In the genomic region with DNA sequence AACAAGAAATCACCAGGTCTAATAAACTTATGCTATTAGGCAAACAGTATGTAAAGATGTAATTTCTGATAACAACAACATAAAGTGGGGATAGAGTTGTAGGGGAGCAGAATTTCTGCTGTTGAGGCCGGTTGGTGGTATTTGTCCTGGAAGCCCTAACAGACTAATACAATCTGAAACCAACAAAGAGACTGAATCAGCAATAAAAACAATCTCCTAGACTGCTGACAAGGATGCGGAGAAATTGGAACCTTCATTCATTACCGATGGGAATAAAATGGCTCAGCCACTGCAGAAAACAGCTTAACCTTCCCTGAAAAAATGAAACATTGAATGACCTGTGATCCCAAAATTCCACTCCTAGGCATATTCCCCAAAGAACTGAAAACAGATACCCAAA, we compare ENCODE assay signal across 36 cellular contexts.
DNase-seq lines count a peak whose midpoint lies in the region; ATAC-seq, FAIRE-seq and TF ChIP-seq lines count a peak whose summit lies in the region.
"Had no signal": no experiment of that assay in that cellular context is flagged by ENCODE, and none has a peak within 500 bp of the region (broad histone marks: within the 10 kb centered on the region; RNA-seq: fewer than 3 reads in every experiment).

No MANE protein-coding gene starts in this region.

- no peak for TF ChIP-seq RAD21 in HepG2 (CRISPR knock-in tag; IDR thresholded peaks at IDR 0.05)
- TF ChIP-seq RAD21 in K562 (CRISPR knock-in tag; conservative IDR thresholded peaks at IDR 0.05 in 1 of 2, IDR thresholded peaks at IDR 0.05 in 1 of 2): no peak

- no peak overlapping the region for H3K9ac ChIP-seq in HepG2 (ENCODE audit: insufficient read depth, low read depth, low read length)
- H3K9ac ChIP-seq in K562 (ENCODE audit: insufficient read depth in 1 of 2, low read depth in 2 of 2, low read length in 2 of 2): no peak overlapping the region
- H3K9ac ChIP-seq: BLaER1; BLaER1 treated with 17β-estradiol and CSF1 and Interleukin-3, amounts not matched to agents 10 nM and 100 nM had no signal

- TF ChIP-seq POLR2A in heart left ventricle (IDR thresholded peaks at IDR 0.05) (no peak), HepG2 (IDR thresholded peaks at IDR 0.05; ENCODE audit: insufficient read depth in 1 of 2, low read depth in 2 of 2, low read length in 2 of 2) (no peak), right lobe of liver (IDR thresholded peaks at IDR 0.05) (no peak), K562 (conservative IDR thresholded peaks at IDR 0.05) (no peak)

- no peaks in the 10 kb centered on the region for H3K9me1 ChIP-seq in K562 (ENCODE audit: control insufficient read depth, insufficient read depth, low read length)

- in situ Hi-C loops in HepG2 (cut with HindIII; ENCODE audit: extremely low pct_ligation_motif_present, low pct_unique_long_range_greater_than_20kb): no loop called here
- in situ Hi-C loops in K562 (cut with MboI): no loop called here

- H3K9me3 Mint-ChIP-seq in CD8-positive, alpha-beta T cell: no peaks in the 10 kb centered on the region
- H3K9me3 Mint-ChIP-seq: CD4-positive, alpha-beta T cell had no signal

- no peaks in the 10 kb centered on the region for H3K27me3 Mint-ChIP-seq in CD8-positive, alpha-beta T cell (ENCODE audit: low read depth)
- H3K27me3 Mint-ChIP-seq: CD4-positive, alpha-beta memory T cell; CD4-positive, alpha-beta T cell had no signal

- H3K36me3 Mint-ChIP-seq in CD8-positive, alpha-beta T cell: no peaks in the 10 kb centered on the region
- H3K36me3 Mint-ChIP-seq: CD14-positive monocyte; CD4-positive, alpha-beta memory T cell; CD4-positive, CD25-positive, alpha-beta regulatory T cell; CD8-positive, alpha-beta memory T cell had no signal

- H3K36me3 ChIP-seq in right atrium auricular region: no peaks in the 10 kb centered on the region
- H3K36me3 ChIP-seq in heart left ventricle: no peaks in the 10 kb centered on the region
- H3K36me3 ChIP-seq in HepG2 (replicated peaks in 1 of 2; ENCODE audit: control insufficient read depth in 1 of 2, insufficient read depth in 2 of 2, low read length in 2 of 2): no peaks in the 10 kb centered on the region
- no peaks in the 10 kb centered on the region for H3K36me3 ChIP-seq in right lobe of liver
- no peaks in the 10 kb centered on the region for H3K36me3 ChIP-seq in CD8-positive, alpha-beta T cell (ENCODE audit: insufficient read depth, low read length)
- H3K36me3 ChIP-seq in K562 (ENCODE audit: control insufficient read depth, insufficient read depth, low read length): no peaks in the 10 kb centered on the region
- H3K36me3 ChIP-seq: BE2C; BLaER1; BLaER1 treated with 17β-estradiol and CSF1 and Interleukin-3, amounts not matched to agents 10 nM and 100 nM had no signal

- H3K27ac ChIP-seq in right atrium auricular region: no peak overlapping the region
- no peak overlapping the region for H3K27ac ChIP-seq in heart left ventricle
- no peak overlapping the region for H3K27ac ChIP-seq in HepG2 (ENCODE audit: extremely low read length, insufficient read depth, low read length)
- H3K27ac ChIP-seq in right lobe of liver: no peak overlapping the region
- no peak overlapping the region for H3K27ac ChIP-seq in CD8-positive, alpha-beta T cell (ENCODE audit: low read depth, low read length)
- no peak overlapping the region for H3K27ac ChIP-seq in K562 (ENCODE audit: extremely low read depth, low read depth, low read length)
- H3K27ac ChIP-seq: 22Rv1; A549; BLaER1; BLaER1 treated with 17β-estradiol and CSF1 and Interleukin-3, amounts not matched to agents 10 nM and 100 nM; C4-2B had no signal

- CTCF ChIA-PET in HepG2 (lab: Yijun Ruan, JAX; ENCODE audit: low intra/inter-chr PET ratio, low total read pairs): no interaction called here
- CTCF ChIA-PET in CD8-positive, alpha-beta T cell (lab: Charles Lee): interaction anchor here (1.5 kb wide), 1 partner anchor 217 kb away, joined by 5 read pairs; no protein-coding TSS in a partner anchor
- CTCF ChIA-PET in K562 (lab: Yijun Ruan, JAX; ENCODE audit: low intra/inter-chr PET ratio): no interaction called here

- intact Hi-C loops in heart left ventricle (cut with DNase I): loop anchor here in 2 of 10 donors (5.0 to 10.0 kb wide), 2 partner anchors 100 to 102 kb away; no protein-coding TSS in a partner anchor
- intact Hi-C loops in HepG2 (cut with micrococcal nuclease; ENCODE audit: unreplicated experiment): no loop called here
- intact Hi-C loops in right lobe of liver (cut with DNase I): no loop called here
- intact Hi-C loops in CD8-positive, alpha-beta T cell (cut with DNase I, micrococcal nuclease): no loop called here
- intact Hi-C loops in K562 (cut with micrococcal nuclease): loop anchor here (5.0 kb wide), 1 partner anchor 127 kb away; no protein-coding TSS in a partner anchor

- peaks cover 0 to 6% of the 10 kb centered on the region in 2 donors for H3K9me3 ChIP-seq in right atrium auricular region
- peaks cover 0 to 10% (median 0%) of the 10 kb centered on the region in 12 donors for H3K9me3 ChIP-seq in heart left ventricle
- no peaks in the 10 kb centered on the region for H3K9me3 ChIP-seq in HepG2 (ENCODE audit: low read length)
- no peaks in the 10 kb centered on the region for H3K9me3 ChIP-seq in right lobe of liver
- no peaks in the 10 kb centered on the region for H3K9me3 ChIP-seq in CD8-positive, alpha-beta T cell (ENCODE audit: low read length)
- no peaks in the 10 kb centered on the region for H3K9me3 ChIP-seq in K562 (replicated peaks; ENCODE audit: control insufficient read depth, insufficient read depth, low read depth, low read length)
- H3K9me3 ChIP-seq: A549, BE2C, BLaER1 had no signal

- TF ChIP-seq EP300 in HepG2 (IDR thresholded peaks at IDR 0.05; ENCODE audit: low read depth in 2 of 2, low read length in 2 of 2) (no peak), HepG2 (CRISPR knock-in tag; IDR thresholded peaks at IDR 0.05; ENCODE audit: borderline replicate concordance) (no peak), K562 (IDR thresholded peaks at IDR 0.05; ENCODE audit: low read length) (no peak)

- no TSS peak for BruUV-seq in HepG2 (replicated peaks; lab: Mats Ljungman, UMichigan)
- no TSS peak for BruUV-seq in K562 (replicated peaks; lab: Mats Ljungman, UMichigan)

- no peaks in the 10 kb centered on the region for H3K27me3 ChIP-seq in right atrium auricular region
- no peaks in the 10 kb centered on the region for H3K27me3 ChIP-seq in heart left ventricle
- H3K27me3 ChIP-seq in HepG2 (ENCODE audit: control insufficient read depth in 1 of 2, insufficient read depth in 2 of 2, low read length in 2 of 2): peaks cover 0 to 2% of the 10 kb centered on the region in 2 experiments; a peak in 1 of 5 replicates
- H3K27me3 ChIP-seq in right lobe of liver: no peaks in the 10 kb centered on the region
- no peaks in the 10 kb centered on the region for H3K27me3 ChIP-seq in CD8-positive, alpha-beta T cell (ENCODE audit: insufficient read depth, low read length)
- H3K27me3 ChIP-seq in K562 (ENCODE audit: control insufficient read depth in 2 of 2, insufficient read depth in 2 of 2, low read length in 2 of 2): peaks cover 0 to 14% of the 10 kb centered on the region in 2 experiments; a peak in 1 of 5 replicates
- H3K27me3 ChIP-seq: BE2C; BLaER1; BLaER1 treated with 17β-estradiol and CSF1 and Interleukin-3, amounts not matched to agents 10 nM and 100 nM had no signal

- ATAC-seq in heart left ventricle (no peak), HepG2 (no peak), right lobe of liver (no peak), K562 (no peak), GM19397 (IDR thresholded peaks at IDR 0.05; ENCODE audit: unreplicated experiment) (no peak)
- ATAC-seq in CD8-positive, alpha-beta T cell: no peak
- ATAC-seq: A549 had no signal

- no peaks in the 10 kb centered on the region for H3K4me1 ChIP-seq in right atrium auricular region
- H3K4me1 ChIP-seq in heart left ventricle: peaks cover 0 to 6% (median 0%) of the 10 kb centered on the region in 12 donors
- H3K4me1 ChIP-seq in HepG2 (ENCODE audit: insufficient read depth, low read length): no peaks in the 10 kb centered on the region
- no peaks in the 10 kb centered on the region for H3K4me1 ChIP-seq in right lobe of liver
- H3K4me1 ChIP-seq in CD8-positive, alpha-beta T cell (ENCODE audit: insufficient read depth, low read length): no peaks in the 10 kb centered on the region
- no peaks in the 10 kb centered on the region; a peak in 2 of 5 replicates for H3K4me1 ChIP-seq in K562 (replicated peaks in 1 of 2; ENCODE audit: control insufficient read depth in 2 of 2, insufficient read depth in 2 of 2, low read length in 2 of 2)
- H3K4me1 ChIP-seq: A549; BE2C; BLaER1; BLaER1 treated with 17β-estradiol and CSF1 and Interleukin-3, amounts not matched to agents 10 nM and 100 nM; Caco-2 had no signal

- H3K4me2 ChIP-seq in HepG2 (ENCODE audit: low read depth, low read length) (no peak overlapping the region), K562 (ENCODE audit: insufficient read depth, low read length) (no peak overlapping the region)
- H3K4me2 ChIP-seq: A549; BLaER1; BLaER1 treated with 17β-estradiol and CSF1 and Interleukin-3, amounts not matched to agents 10 nM and 100 nM had no signal

- POLR2A ChIA-PET in HepG2 (lab: Yijun Ruan, JAX): no interaction called here
- POLR2A ChIA-PET in CD8-positive, alpha-beta T cell (lab: Charles Lee): no interaction called here
- POLR2A ChIA-PET in K562 (lab: Yijun Ruan, JAX): no interaction called here

- WGBS in heart left ventricle, 4 donors: 80 to 90% (median 87%) methylated on average over 3 of the region's 3 CpGs
- WGBS in HepG2 (ENCODE audit: low lambda C conversion rate): 64% methylated on average over 3 of the region's 3 CpGs
- 84% methylated on average over 3 of the region's 3 CpGs for WGBS in right lobe of liver (ENCODE audit: insufficient coverage, low coverage, low lambda C conversion rate, missing lambda C conversion rate)
- 6% methylated on average over 3 of the region's 3 CpGs for WGBS in K562 (ENCODE audit: insufficient coverage, low coverage, missing lambda C conversion rate)

- TF ChIP-seq CTCF in right atrium auricular region (IDR thresholded peaks at IDR 0.05) (no peak), heart left ventricle (IDR thresholded peaks at IDR 0.05) (no peak), HepG2 (CRISPR knock-in tag; IDR thresholded peaks at IDR 0.05) (no peak), right lobe of liver (IDR thresholded peaks at IDR 0.05) (no peak), K562 (IDR thresholded peaks at IDR 0.05 in 2 of 3, conservative IDR thresholded peaks at IDR 0.05 in 1 of 3; ENCODE audit: insufficient read depth in 2 of 3, low read depth in 1 of 3, low read length in 3 of 3) (no peak)
- no peak for TF ChIP-seq CTCF in CD8-positive, alpha-beta T cell (IDR thresholded peaks at IDR 0.05)

- no peak overlapping the region for H3K4me3 Mint-ChIP-seq in CD8-positive, alpha-beta T cell
- H3K4me3 Mint-ChIP-seq: B cell; CD14-positive monocyte; CD4-positive, alpha-beta memory T cell; CD4-positive, alpha-beta T cell; CD4-positive, CD25-positive, alpha-beta regulatory T cell; CD8-positive, alpha-beta memory T cell had no signal

- peaks cover 22% of the 10 kb centered on the region for H3K4me1 Mint-ChIP-seq in CD8-positive, alpha-beta T cell (ENCODE audit: low read depth)
- H3K4me1 Mint-ChIP-seq: B cell; CD14-positive monocyte; CD4-positive, CD25-positive, alpha-beta regulatory T cell had no signal

- H3K27ac Mint-ChIP-seq in CD8-positive, alpha-beta T cell: peak overlapping the region; percentile 16
- H3K27ac Mint-ChIP-seq: B cell; CD14-positive monocyte; CD4-positive, alpha-beta memory T cell; CD4-positive, alpha-beta T cell; CD4-positive, CD25-positive, alpha-beta regulatory T cell had no signal

- H4K20me1 ChIP-seq in HepG2 (ENCODE audit: insufficient read depth, low read length) (no peaks in the 10 kb centered on the region), K562 (replicated peaks; ENCODE audit: control insufficient read depth, insufficient read depth, low read length) (no peaks in the 10 kb centered on the region)
- H4K20me1 ChIP-seq: BLaER1; BLaER1 treated with 17β-estradiol and CSF1 and Interleukin-3, amounts not matched to agents 10 nM and 100 nM had no signal

- no peak for FAIRE-seq in HepG2 (lab: Jason Lieb, UNC)
- FAIRE-seq in K562 (lab: Jason Lieb, UNC): no peak
- FAIRE-seq: A204.1, A549, D721Med had no signal

- H2AFZ ChIP-seq in HepG2 (ENCODE audit: low read length): no peak overlapping the region
- H2AFZ ChIP-seq in K562 (ENCODE audit: low read depth, low read length): no peak overlapping the region

- H3K4me3 ChIP-seq in right atrium auricular region (no peak overlapping the region), heart left ventricle (no peak overlapping the region), HepG2 (replicated peaks in 1 of 3; ENCODE audit: insufficient read depth in 1 of 3, low read depth in 2 of 3, low read length in 3 of 3) (no peak overlapping the region), right lobe of liver (no peak overlapping the region), K562 (no peak overlapping the region)
- no peak overlapping the region for H3K4me3 ChIP-seq in CD8-positive, alpha-beta T cell (ENCODE audit: low read depth, low read length)
- H3K4me3 ChIP-seq: A549; BLaER1; BLaER1 treated with 17β-estradiol and CSF1 and Interleukin-3, amounts not matched to agents 10 nM and 100 nM had no signal

- DNase-seq in right atrium auricular region (ENCODE audit: low spot score) (peak; percentile 26), heart left ventricle (no peak), HepG2 (ENCODE audit: low spot score) (no peak), right lobe of liver (no peak), K562 (ENCODE audit: extremely low read depth in 1 of 4, low spot score in 3 of 4) (no peak)
- DNase-seq in CD8-positive, alpha-beta T cell: no peak
- DNase-seq in stimulated activated CD4-positive, alpha-beta T cell treated with anti-CD3 and anti-CD28 coated beads, Interleukin-4, amount 100 ng/mL, for 4 hours: no peak
- DNase-seq: 8988T; ACHN; AML-193; BE2C; C1 segment of cervical spinal cord; Caco-2; Calu3; CD4-positive, alpha-beta memory T cell; CD4-positive, alpha-beta T cell; CD4-positive, CD25-positive, alpha-beta regulatory T cell; CD8-positive, alpha-beta memory T cell; COR-L47; DMS 273 treated with DMSO at 0.1 percent for 48 hours; DMS153; DMS53; DMS79; DMS79 treated with DMSO at 0.1 percent for 48 hours; DND-41; EL had no signal

- no peaks in the 10 kb centered on the region for H3K79me2 ChIP-seq in HepG2 (ENCODE audit: insufficient read depth, low read length)
- no peaks in the 10 kb centered on the region for H3K79me2 ChIP-seq in K562 (ENCODE audit: control insufficient read depth, insufficient read depth, low read length)
